Comparison of ENCODE assay signal across 9 cellular contexts in the genomic region with DNA sequence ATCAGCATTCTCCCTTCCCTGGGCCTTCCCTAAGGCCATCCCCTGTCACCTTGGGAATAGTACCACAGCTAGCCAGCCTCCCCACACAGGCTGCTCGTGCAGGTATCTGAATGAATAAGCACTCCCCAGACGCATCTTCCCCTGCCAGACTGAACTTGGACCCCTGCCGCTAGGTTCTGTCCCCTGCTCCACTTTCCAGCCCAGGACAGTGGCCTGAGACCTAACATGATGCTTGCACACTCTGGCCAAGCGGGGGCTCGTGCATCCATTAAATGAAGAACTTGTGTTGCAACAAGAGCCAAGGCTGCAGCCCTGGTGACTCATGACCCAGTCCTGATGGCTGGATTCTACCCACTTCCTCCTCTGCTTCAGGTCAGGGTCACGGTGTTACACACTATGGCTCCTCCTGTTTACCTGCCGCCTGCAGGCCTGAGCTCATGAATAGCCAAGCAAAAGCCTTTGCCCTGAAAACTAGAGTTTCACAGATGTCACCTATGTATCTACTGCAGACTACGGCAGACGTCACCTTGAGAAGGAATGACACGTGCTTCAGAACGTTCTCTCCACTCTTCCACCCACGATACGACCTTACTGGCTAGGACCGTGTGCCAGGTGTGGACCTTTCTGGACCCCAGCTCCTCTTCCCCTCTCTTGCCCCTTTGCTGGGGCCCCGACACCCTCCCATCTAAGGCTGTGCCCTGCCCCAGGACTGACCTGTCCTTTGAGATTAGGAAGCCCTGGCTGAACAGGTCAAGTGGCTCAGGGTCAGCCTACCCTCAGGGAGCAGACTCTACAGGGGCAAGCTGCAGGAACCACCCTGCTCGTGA. TPM values are rescaled to one million over a fixed set of nuclear protein-coding genes. Genes with fewer than 3 reads are reported as not detected.
A peak's percentile ranks its signal among the peaks of the same experiment; 100 is the strongest.
DNase-seq lines count a peak whose midpoint lies in the region; ATAC-seq and TF ChIP-seq lines count a peak whose summit lies in the region.
"Had no signal": no experiment of that assay in that cellular context is flagged by ENCODE, and none has a peak within 500 bp of the region (broad histone marks: within the 10 kb centered on the region; RNA-seq: fewer than 3 reads in every experiment).

No MANE protein-coding gene starts in this region.

- TF ChIP-seq CTCF in right atrium auricular region (IDR thresholded peaks at IDR 0.05) (no peak), type B pancreatic cell (conservative IDR thresholded peaks at IDR 0.05) (no peak), ascending aorta (IDR thresholded peaks at IDR 0.05) (no peak)

- H3K4me3 ChIP-seq in right atrium auricular region, result no peak overlapping the region
- no peak overlapping the region for H3K4me3 ChIP-seq in ascending aorta

- H3K36me3 Mint-ChIP-seq in T-helper 17 cell (ENCODE audit: low read depth) (peaks cover 2% of the 10 kb centered on the region), type B pancreatic cell (no peaks in the 10 kb centered on the region)

- H3K9me3 Mint-ChIP-seq in type B pancreatic cell, result no peaks in the 10 kb centered on the region
- H3K9me3 Mint-ChIP-seq: neural crest cell had no signal

- H3K4me1 Mint-ChIP-seq in T-helper 17 cell, result peaks cover 50% of the 10 kb centered on the region
- peaks cover 48% of the 10 kb centered on the region for H3K4me1 Mint-ChIP-seq in type B pancreatic cell (ENCODE audit: unreplicated experiment)

- no peaks in the 10 kb centered on the region for H3K36me3 ChIP-seq in right atrium auricular region
- no peaks in the 10 kb centered on the region for H3K36me3 ChIP-seq in ascending aorta

- H3K9me3 ChIP-seq in T-helper 17 cell (ENCODE audit: control insufficient read depth, low read length, poor library complexity, severe bottlenecking) (no peaks in the 10 kb centered on the region), right atrium auricular region (no peaks in the 10 kb centered on the region), ascending aorta (no peaks in the 10 kb centered on the region)

- H3K27ac Mint-ChIP-seq in T-helper 17 cell, result peak overlapping the region; percentile 77
- peak overlapping the region; percentile 72 for H3K27ac Mint-ChIP-seq in type B pancreatic cell

- intact Hi-C loops in ascending aorta (cut with DNase I), result no loop called here

- peak overlapping the region; percentile 36 for H3K4me3 Mint-ChIP-seq in T-helper 17 cell
- peak overlapping the region; percentile 76 for H3K4me3 Mint-ChIP-seq in type B pancreatic cell

- H3K4me1 ChIP-seq in right atrium auricular region (no peaks in the 10 kb centered on the region), ascending aorta (peaks cover 0 to 11% of the 10 kb centered on the region in 2 donors)

- no peak for DNase-seq in activated CD4-positive, CD25-positive, alpha-beta regulatory T cell (lab: John Stamatoyannopoulos, UW)
- DNase-seq in T-helper 17 cell, result no peak
- DNase-seq in right atrium auricular region (ENCODE audit: low spot score), result peak; percentile 72
- peak; percentile 53 for DNase-seq in type B pancreatic cell (ENCODE audit: extremely low spot score, unreplicated experiment)
- DNase-seq in NCI-H146 treated with DMSO at 0.1 percent for 48 hours (lab: John Stamatoyannopoulos, UW; ENCODE audit: unreplicated experiment), result no peak
- no peak for DNase-seq in ascending aorta (ENCODE audit: low spot score in 2 of 2)

- H3K27me3 Mint-ChIP-seq in T-helper 17 cell (no peaks in the 10 kb centered on the region), type B pancreatic cell (no peaks in the 10 kb centered on the region)

- ATAC-seq in activated CD4-positive, CD25-positive, alpha-beta regulatory T cell treated with anti-CD3 and anti-CD28 coated beads, Interleukin-2, amount 50 U/mL, for 24 hours, result peak; percentile 67 to 70
- ATAC-seq in HG03175 (IDR thresholded peaks at IDR 0.05; ENCODE audit: unreplicated experiment) (peak; percentile 72), T-helper 17 cell (peak; percentile 55)

- H3K27me3 ChIP-seq in right atrium auricular region (no peaks in the 10 kb centered on the region), ascending aorta (no peaks in the 10 kb centered on the region)

- no peak overlapping the region for H3K27ac ChIP-seq in right atrium auricular region
- no peak overlapping the region for H3K27ac ChIP-seq in ascending aorta

RNA-seq across cellular contexts. Expression of gene ASB13, which starts 6.5 kb away (rescaled TPM):
- total RNA-seq in T-helper 17 cell (10 to 100 TPM in 1 of 2 donors, 1 to 10 TPM in 1; 6.0 to 11.6 TPM), right atrium auricular region (10 to 100 TPM; 10.5 to 14.3 TPM), type B pancreatic cell (ENCODE audit: low replicate concordance) (13.9 and 28.2 TPM in 2 replicates), ascending aorta (15.3 TPM)

RNA-seq across cellular contexts. Expression of gene TASOR2, which starts 24.7 kb away (rescaled TPM):
- total RNA-seq in T-helper 17 cell (10 to 100 TPM; 50.6 to 63.6 TPM), right atrium auricular region (10 to 100 TPM; 41.7 to 47.3 TPM), type B pancreatic cell (ENCODE audit: low replicate concordance) (64.1 and 70.1 TPM in 2 replicates), ascending aorta (12.2 TPM)

Comparison
In these comparisons a context has a peak if more than half of its experiments do, and no peak if none do; other contexts are left out.
1. DNase-seq: peak in right atrium auricular region (single experiment) and type B pancreatic cell (single experiment); none in activated CD4-positive, CD25-positive, alpha-beta regulatory T cell (0 of 4), T-helper 17 cell (0 of 3), NCI-H146 treated with DMSO at 0.1 percent for 48 hours (single experiment) and ascending aorta (0 of 2).
2. Peak in every context shown above with its lines, with median percentiles within 50 percentile points of each other: ATAC-seq.